ENCODE assay signal across 8 cellular contexts in the genomic region with DNA sequence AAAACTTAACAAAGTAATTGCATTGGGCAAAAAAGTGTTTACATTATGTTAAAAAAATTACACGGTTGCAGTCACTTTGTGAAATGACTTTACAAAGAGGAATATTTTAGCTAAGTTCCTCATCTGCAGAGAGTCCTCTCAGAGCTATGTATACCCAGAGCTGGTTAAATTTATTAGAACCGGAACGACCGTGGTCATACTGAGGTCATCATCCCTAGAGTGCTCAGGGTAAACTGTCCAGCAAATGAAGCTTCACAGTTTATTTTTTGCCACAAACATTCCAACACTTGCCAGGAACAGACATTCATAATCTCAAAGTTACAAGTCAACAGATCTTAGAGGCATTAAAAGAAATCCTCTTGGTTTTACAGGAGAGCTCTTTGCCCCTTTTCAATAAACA. TPM values are rescaled to one million over a fixed set of nuclear protein-coding genes. Genes with fewer than 3 reads are reported as not detected.
DNase-seq lines count a peak whose midpoint lies in the region; ATAC-seq and TF ChIP-seq lines count a peak whose summit lies in the region.

No MANE protein-coding gene starts in this region.

- peaks cover 11% of the 10 kb centered on the region for H3K4me1 Mint-ChIP-seq in mesothelial cell of epicardium

- H3K9me3 ChIP-seq in BLaER1, result no peaks in the 10 kb centered on the region; the same call in 1 of the 2 replicates

- no peaks in the 10 kb centered on the region for H3K9me3 Mint-ChIP-seq in mesothelial cell of epicardium

- no peak for TF ChIP-seq CTCF in mesothelial cell of epicardium (IDR thresholded peaks at IDR 0.05; ENCODE audit: unreplicated experiment)

- peaks cover 14% of the 10 kb centered on the region for H3K27me3 Mint-ChIP-seq in mesothelial cell of epicardium (ENCODE audit: low read depth)

- peak overlapping the region; percentile 99 for H3K4me2 ChIP-seq in BLaER1

- DNase-seq in KG1 (lab: John Stamatoyannopoulos, UW) (peak; percentile 18), amniotic epithelial cell (ENCODE audit: low read depth) (peak; percentile 63), mesothelial cell of epicardium (ENCODE audit: low spot score in 2 of 2, unreplicated experiment in 2 of 2) (no peak), cerebellar cortex (ENCODE audit: low spot score) (no peak), dermis blood vessel endothelial cell (no peak)

- peaks cover 53% of the 10 kb centered on the region for H3K4me1 ChIP-seq in BLaER1

- H4K20me1 ChIP-seq in BLaER1, result peaks cover 39% of the 10 kb centered on the region

- peak overlapping the region; percentile 85 for H3K4me3 Mint-ChIP-seq in mesothelial cell of epicardium

- ATAC-seq in GM19324 (IDR thresholded peaks at IDR 0.05; ENCODE audit: low FRiP score, unreplicated experiment), result no peak
- no peak for ATAC-seq in HG03520 (IDR thresholded peaks at IDR 0.05; ENCODE audit: unreplicated experiment)

- 0 out of 2 replicates have a peak overlapping the region, but pooled peaks have one; percentile 72 for H3K4me3 ChIP-seq in BLaER1

- H3K9ac ChIP-seq in BLaER1, result no peak overlapping the region

- no peak overlapping the region for H3K27ac Mint-ChIP-seq in mesothelial cell of epicardium

- peaks cover 11% of the 10 kb centered on the region for H3K36me3 ChIP-seq in BLaER1

- peaks cover 32% of the 10 kb centered on the region for H3K27me3 ChIP-seq in BLaER1

- no peaks in the 10 kb centered on the region for H3K36me3 Mint-ChIP-seq in mesothelial cell of epicardium

- H3K27ac ChIP-seq in BLaER1, result no peak overlapping the region

RNA-seq across cellular contexts. Expression of a gene that starts 0.9 kb away (rescaled TPM):
- total RNA-seq in mesothelial cell of epicardium (0.23 to 0.45 TPM in 2 of 3 replicates, not detected in the other), dermis blood vessel endothelial cell (0.68 and 2.9 TPM in 2 replicates)

Comparison
In these comparisons a context has a peak if more than half of its experiments do, and no peak if none do; other contexts are left out.
1. DNase-seq: peak in KG1 (single experiment) and amniotic epithelial cell (single experiment); none in mesothelial cell of epicardium (0 of 2), cerebellar cortex (single experiment) and dermis blood vessel endothelial cell (single experiment).